ENCODE assay signal across 1 cellular context in genomic region chr1:228141082-228141870, GRCh38.
TF ChIP-seq lines count a peak whose summit lies in the region.

No MANE protein-coding gene starts in this region.

TF ChIP-seq in HepG2, 621 proteins besides CTCF, POLR2A, EP300 and RAD21 (continued from another document):
- no peak for TF ChIP-seq RNF219 (CRISPR knock-in tag; IDR thresholded peaks at IDR 0.05)
- TF ChIP-seq SP4 (CRISPR knock-in tag; IDR thresholded peaks at IDR 0.05) = no peak; the same call in 1 of the 2 replicates
- TF ChIP-seq ZNF550 (CRISPR knock-in tag; IDR thresholded peaks at IDR 0.05; ENCODE audit: borderline replicate concordance) = no peak
- TF ChIP-seq ZNF331 (CRISPR knock-in tag; IDR thresholded peaks at IDR 0.05) = no peak
- TF ChIP-seq ZBTB46 (CRISPR knock-in tag; IDR thresholded peaks at IDR 0.05; ENCODE audit: borderline replicate concordance) = no peak
- TF ChIP-seq ATF7-NPFF (CRISPR knock-in tag; IDR thresholded peaks at IDR 0.05; ENCODE audit: low read depth) = 0 out of 2 replicates have a peak, but pooled peaks have one; percentile 38
- TF ChIP-seq POLR2AphosphoS2 (IDR thresholded peaks at IDR 0.05; ENCODE audit: low read depth, low read length) = no peak
- TF ChIP-seq ZNF7 (CRISPR knock-in tag; IDR thresholded peaks at IDR 0.05) = no peak
- TF ChIP-seq ZNF292 (CRISPR knock-in tag; IDR thresholded peaks at IDR 0.05; ENCODE audit: borderline replicate concordance, low read depth) = no peak
- 0 out of 2 replicates have a peak, but pooled peaks have one; percentile 23 for TF ChIP-seq BORCS8-MEF2B (CRISPR knock-in tag; IDR thresholded peaks at IDR 0.05)
